In genomic region chr5:42923710-42924109, GRCh38 we compare ENCODE assay signal across 16 cellular contexts.
"Had no signal": no experiment of that assay in that cellular context is flagged by ENCODE, and none has a peak within 500 bp of the region (broad histone marks: within the 10 kb centered on the region; RNA-seq: fewer than 3 reads in every experiment).

No MANE protein-coding gene starts in this region.

- H3K4me1 ChIP-seq: esophagus squamous epithelium, foreskin keratinocyte, left lung, lower lobe of right lung, psoas muscle, right lobe of liver, spleen had no signal

- H3K27me3 ChIP-seq: right lobe of liver had no signal

- H3K4me3 ChIP-seq: esophagus squamous epithelium, left lung, lower lobe of right lung, psoas muscle, right lobe of liver, spleen had no signal

- DNase-seq: effector memory CD8-positive, alpha-beta T cell; esophagus squamous epithelium; foreskin keratinocyte; immature natural killer cell; left lung; lower lobe of right lung; midbrain; psoas muscle; retina; right lobe of liver; spleen; stimulated activated CD4-positive, alpha-beta T cell treated with anti-CD3 and anti-CD28 coated beads, Interleukin-15, amount 100 ng/mL, for 24 hours; stimulated activated CD4-positive, alpha-beta T cell treated with anti-CD3 and anti-CD28 coated beads, Interleukin-1b, Interleukin-23, amount 100 ng/mL, for 48 hours; stimulated activated naive CD4-positive, alpha-beta T cell treated with Interleukin-2 at 50 U/mL for 16 hours; trophoblast cell had no signal

- H3K9me3 ChIP-seq: esophagus squamous epithelium, left lung, lower lobe of right lung, psoas muscle, right lobe of liver had no signal

- ATAC-seq: effector memory CD8-positive, alpha-beta T cell; foreskin keratinocyte; left lung; natural killer cell treated with Interleukin-12 subunit alpha and Interleukin-12 subunit beta and Interleukin-15 and Interleukin-18, amount 100 ng/mL, for 72 hours; psoas muscle had no signal

- H3K36me3 ChIP-seq: esophagus squamous epithelium, left lung, lower lobe of right lung, right lobe of liver, spleen had no signal

- H3K27ac ChIP-seq: esophagus squamous epithelium, foreskin keratinocyte, left lung, lower lobe of right lung, psoas muscle, right lobe of liver, spleen had no signal
